Comparison of ENCODE assay signal across 32 cellular contexts in the genomic region with DNA sequence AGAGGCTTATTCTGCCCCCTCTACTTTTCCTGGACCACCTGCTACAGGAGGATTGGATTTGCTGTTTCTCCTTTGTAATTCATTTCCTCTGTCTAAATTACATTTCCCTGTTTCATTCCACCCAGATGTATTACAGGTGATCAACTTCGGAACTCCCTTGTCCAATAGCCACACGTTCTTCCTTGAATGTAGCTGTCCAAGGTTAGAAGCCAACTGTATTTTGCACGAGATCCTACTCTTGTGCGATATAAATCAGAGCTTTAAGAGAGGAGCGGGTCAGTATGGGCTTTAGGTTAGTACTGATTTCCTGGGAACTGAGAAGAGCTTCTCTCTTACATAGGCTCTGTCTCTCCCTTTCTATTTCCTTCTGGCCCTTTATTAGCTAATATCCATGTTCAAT. TPM values are rescaled to one million over a fixed set of nuclear protein-coding genes. Genes with fewer than 3 reads are reported as not detected.
"Had no signal": no experiment of that assay in that cellular context is flagged by ENCODE, and none has a peak within 500 bp of the region (broad histone marks: within the 10 kb centered on the region; RNA-seq: fewer than 3 reads in every experiment).

No MANE protein-coding gene starts in this region.

- H3K36me3 Mint-ChIP-seq: activated naive CD8-positive, alpha-beta T cell had no signal

- H3K4me3 Mint-ChIP-seq: activated B cell treated with CpG ODN at 0.5 μM for 24 hours; activated CD8-positive, alpha-beta T cell treated with anti-CD3 and anti-CD28 coated beads for 36 hours; activated naive CD8-positive, alpha-beta T cell; activated T-cell treated with anti-CD3 and anti-CD28 coated beads, Interleukin-2, amount 50 U/mL, for 4 hours; activated T-helper 17 cell treated with anti-CD3 and anti-CD28 coated beads, Interleukin-2, amount 50 U/mL, for 72 hours; central memory CD8-positive, alpha-beta T cell; dendritic cell treated with granulocyte-macrophage colony-stimulating factor and Interleukin-4, amounts not matched to agents 40 ng/mL and 50 ng/mL, for 4 days; endodermal cell had no signal

- H3K4me1 ChIP-seq: esophagus muscularis mucosa, foreskin keratinocyte had no signal

- H3K4me1 Mint-ChIP-seq: activated B cell treated with CpG ODN at 0.5 μM for 24 hours; activated T-helper 17 cell treated with anti-CD3 and anti-CD28 coated beads, Interleukin-2, amount 50 U/mL, for 72 hours; central memory CD8-positive, alpha-beta T cell; endodermal cell had no signal

- FAIRE-seq: astrocyte, bronchial epithelial cell had no signal

- ATAC-seq: activated CD4-positive, CD25-positive, alpha-beta regulatory T cell treated with anti-CD3 and anti-CD28 coated beads, Interleukin-2, amount 50 U/mL, for 24 hours; activated CD8-positive, alpha-beta T cell treated with anti-CD3 and anti-CD28 coated beads for 36 hours; activated T-cell treated with anti-CD3 and anti-CD28 coated beads, Interleukin-2, amount 50 U/mL, for 4 hours; activated T-helper 17 cell treated with anti-CD3 and anti-CD28 coated beads, Interleukin-2, amount 50 U/mL, for 72 hours; foreskin keratinocyte; gastrocnemius medialis; heart left ventricle had no signal

- H3K9me3 Mint-ChIP-seq: activated B cell treated with CpG ODN at 0.5 μM for 24 hours; activated CD8-positive, alpha-beta T cell treated with anti-CD3 and anti-CD28 coated beads for 36 hours; activated T-cell treated with anti-CD3 and anti-CD28 coated beads, Interleukin-2, amount 50 U/mL, for 4 hours; activated T-helper 17 cell treated with anti-CD3 and anti-CD28 coated beads, Interleukin-2, amount 50 U/mL, for 72 hours; central memory CD8-positive, alpha-beta T cell; dendritic cell treated with granulocyte-macrophage colony-stimulating factor and Interleukin-4, amounts not matched to agents 40 ng/mL and 50 ng/mL, for 4 days; endodermal cell had no signal

- H3K4me3 ChIP-seq: coronary artery, dorsolateral prefrontal cortex, esophagus muscularis mucosa, gastrocnemius medialis, heart left ventricle had no signal

- H3K27ac Mint-ChIP-seq: activated B cell treated with CpG ODN at 0.5 μM for 24 hours; activated CD8-positive, alpha-beta T cell treated with anti-CD3 and anti-CD28 coated beads for 36 hours; activated naive CD8-positive, alpha-beta T cell; activated T-helper 17 cell treated with anti-CD3 and anti-CD28 coated beads, Interleukin-2, amount 50 U/mL, for 72 hours; dendritic cell treated with granulocyte-macrophage colony-stimulating factor and Interleukin-4, amounts not matched to agents 40 ng/mL and 50 ng/mL, for 4 days; endodermal cell had no signal

- H3K9me3 ChIP-seq: esophagus muscularis mucosa, gastrocnemius medialis, heart left ventricle had no signal

- H3K27ac ChIP-seq: brain microvascular endothelial cell, coronary artery, dorsolateral prefrontal cortex, esophagus muscularis mucosa, foreskin keratinocyte, gastrocnemius medialis, heart left ventricle had no signal

- H3K27me3 ChIP-seq: brain microvascular endothelial cell, gastrocnemius medialis, heart left ventricle had no signal

- DNase-seq: activated B cell treated with CpG ODN at 0.5 μM for 24 hours; activated CD4-positive, alpha-beta T cell treated with anti-CD3 and anti-CD28 coated beads for 48 hours; activated CD4-positive, alpha-beta T cell treated with anti-CD3 and anti-CD28 coated beads, Interleukin-2, amount 50 U/mL, for 1 hour; activated CD4-positive, alpha-beta T cell treated with anti-CD3 and anti-CD28 coated beads, Interleukin-2, amount 50 U/mL, for 48 hours; activated CD8-positive, alpha-beta memory T cell treated with anti-CD3 and anti-CD28 coated beads for 24 hours; activated CD8-positive, alpha-beta T cell treated with anti-CD3 and anti-CD28 coated beads for 36 hours; activated effector memory CD4-positive, alpha-beta T cell treated with Interleukin-2 at 50 U/mL for 16 hours; activated gamma-delta T cell treated with Interleukin-2 at 50 U/mL for 16 hours; activated naive CD4-positive, alpha-beta T cell treated with anti-CD3 and anti-CD28 coated beads, Interleukin-2, amount 50 U/mL, for 16 hours; activated naive CD4-positive, alpha-beta T cell treated with Interleukin-2 at 50 U/mL for 16 hours; activated T-cell treated with anti-CD3 and anti-CD28 coated beads, Interleukin-2, amount 50 U/mL, for 4 hours; amniotic stem cell; anterior cingulate cortex; brain microvascular endothelial cell; dorsolateral prefrontal cortex; effector memory CD4-positive, alpha-beta T cell; endodermal cell; foreskin keratinocyte; gastrocnemius medialis; glutamatergic neuron; heart left ventricle; T-helper 2 cell had no signal

- H3K36me3 ChIP-seq: brain microvascular endothelial cell, esophagus muscularis mucosa, gastrocnemius medialis, heart left ventricle had no signal

RNA-seq across cellular contexts. Expression of a gene that starts 20.5 kb away (rescaled TPM):
- total RNA-seq: activated B cell treated with CpG ODN at 0.5 μM for 24 hours; activated CD8-positive, alpha-beta T cell treated with anti-CD3 and anti-CD28 coated beads for 36 hours; activated T-cell treated with anti-CD3 and anti-CD28 coated beads, Interleukin-2, amount 50 U/mL, for 4 hours; activated T-helper 17 cell treated with anti-CD3 and anti-CD28 coated beads, Interleukin-2, amount 50 U/mL, for 72 hours; bronchial epithelial cell; endodermal cell; epithelial cell of proximal tubule; esophagus muscularis mucosa; foreskin keratinocyte; gastrocnemius medialis had no signal
- polyA plus RNA-seq: foreskin keratinocyte had no signal
